ENCODE assay signal across 18 cellular contexts in genomic region chr12:19792028-19792427, GRCh38.
DNase-seq lines count a peak whose midpoint lies in the region; ATAC-seq lines count a peak whose summit lies in the region.
"Had no signal": no experiment of that assay in that cellular context is flagged by ENCODE, and none has a peak within 500 bp of the region (broad histone marks: within the 10 kb centered on the region; RNA-seq: fewer than 3 reads in every experiment).

No MANE protein-coding gene starts in this region.

- H3K9ac ChIP-seq in BLaER1 = no peak overlapping the region
- H3K9ac ChIP-seq: SK-N-SH had no signal

- peaks cover 6% of the 10 kb centered on the region; the same call in 1 of the 2 replicates for H3K4me1 ChIP-seq in BLaER1
- peaks cover 3% of the 10 kb centered on the region for H3K4me1 ChIP-seq in CD4-positive, CD25-positive, alpha-beta regulatory T cell (ENCODE audit: control insufficient read depth, insufficient read depth, low read length, poor library complexity, severe bottlenecking)
- H3K4me1 ChIP-seq: gastroesophageal sphincter, lower lobe of right lung, testis had no signal

- H4K20me1 ChIP-seq in BLaER1 = no peaks in the 10 kb centered on the region

- H3K4me3 ChIP-seq in BLaER1 = no peak overlapping the region
- peak overlapping the region; percentile 45 for H3K4me3 ChIP-seq in CD4-positive, CD25-positive, alpha-beta regulatory T cell (ENCODE audit: low read depth, low read length)
- H3K4me3 ChIP-seq: gastroesophageal sphincter, lower lobe of right lung, mucosa of descending colon, testis had no signal

- no peaks in the 10 kb centered on the region for H3K36me3 Mint-ChIP-seq in CD4-positive, CD25-positive, alpha-beta regulatory T cell
- H3K36me3 Mint-ChIP-seq: WTC11 had no signal

- H3K9me3 Mint-ChIP-seq in CD4-positive, CD25-positive, alpha-beta regulatory T cell = peaks cover 0 to 9% (median 1%) of the 10 kb centered on the region in 7 donors
- H3K9me3 Mint-ChIP-seq: WTC11 had no signal

- peak in 2 of 3 donors; percentile 28 to 29 for DNase-seq in CD4-positive, CD25-positive, alpha-beta regulatory T cell
- DNase-seq in MV-4-11 (lab: John Stamatoyannopoulos, UW) (peak; percentile 43), mucosa of gallbladder (ENCODE audit: low spot score) (no peak), NCI-H526 (lab: John Stamatoyannopoulos, UW) (no peak)
- peak; percentile 26 for DNase-seq in central memory CD4-positive, alpha-beta T cell
- DNase-seq: activated CD8-positive, alpha-beta memory T cell treated with anti-CD3 and anti-CD28 coated beads for 24 hours; brain microvascular endothelial cell; hypothalamus; lower lobe of right lung; mucosa of descending colon; NCI-H446 treated with DMSO at 0.1 percent for 48 hours; SK-N-SH; testis had no signal

- H3K36me3 ChIP-seq in BLaER1 = no peaks in the 10 kb centered on the region
- no peaks in the 10 kb centered on the region for H3K36me3 ChIP-seq in CD4-positive, CD25-positive, alpha-beta regulatory T cell (ENCODE audit: control insufficient read depth, insufficient read depth, low read length)
- H3K36me3 ChIP-seq: brain microvascular endothelial cell, gastroesophageal sphincter, lower lobe of right lung had no signal

- H3K4me1 Mint-ChIP-seq in CD4-positive, CD25-positive, alpha-beta regulatory T cell = peaks cover 6 to 19% (median 15%) of the 10 kb centered on the region in 4 donors
- H3K4me1 Mint-ChIP-seq: WTC11 had no signal

- peak overlapping the region; percentile 26; the same call in 1 of the 2 replicates for H3K4me2 ChIP-seq in BLaER1
- H3K4me2 ChIP-seq: SK-N-SH had no signal

- H3K27ac Mint-ChIP-seq in CD4-positive, CD25-positive, alpha-beta regulatory T cell = no peak overlapping the region
- H3K27ac Mint-ChIP-seq: WTC11 had no signal

- peak overlapping the region; percentile 12 to 78 (median 70) for H3K4me3 Mint-ChIP-seq in CD4-positive, CD25-positive, alpha-beta regulatory T cell
- H3K4me3 Mint-ChIP-seq: WTC11 had no signal

- no peak for ATAC-seq in CD4-positive, CD25-positive, alpha-beta regulatory T cell (ENCODE audit: low read depth in 2 of 2)
- ATAC-seq in GM21423 (IDR thresholded peaks at IDR 0.05; ENCODE audit: unreplicated experiment) = no peak
- ATAC-seq: gastroesophageal sphincter, lower lobe of right lung, mucosa of descending colon, WTC11 had no signal

- H3K27me3 Mint-ChIP-seq in CD4-positive, CD25-positive, alpha-beta regulatory T cell = peaks cover 4% of the 10 kb centered on the region

- no peaks in the 10 kb centered on the region for H3K27me3 ChIP-seq in BLaER1
- H3K27me3 ChIP-seq in CD4-positive, CD25-positive, alpha-beta regulatory T cell (ENCODE audit: control insufficient read depth, insufficient read depth, low read length) = no peaks in the 10 kb centered on the region
- H3K27me3 ChIP-seq: brain microvascular endothelial cell, gastroesophageal sphincter, testis had no signal

- no peak overlapping the region for H3K27ac ChIP-seq in BLaER1
- no peak overlapping the region for H3K27ac ChIP-seq in CD4-positive, CD25-positive, alpha-beta regulatory T cell (ENCODE audit: insufficient read depth, low read length, poor library complexity, severe bottlenecking)
- H3K27ac ChIP-seq: brain microvascular endothelial cell, gastroesophageal sphincter, lower lobe of right lung, RWPE1, testis had no signal

- H3K9me3 ChIP-seq in BLaER1 = no peaks in the 10 kb centered on the region
- H3K9me3 ChIP-seq in CD4-positive, CD25-positive, alpha-beta regulatory T cell (ENCODE audit: control insufficient read depth in 2 of 2, low read length in 2 of 2) = no peaks in the 10 kb centered on the region
- H3K9me3 ChIP-seq: gastroesophageal sphincter, lower lobe of right lung, mucosa of descending colon, SK-N-SH, testis had no signal

Comparison
In these comparisons a context has a peak if more than half of its experiments do, and no peak if none do; other contexts are left out.
1. DNase-seq: peak in CD4-positive, CD25-positive, alpha-beta regulatory T cell (2 of 3), MV-4-11 (single experiment) and central memory CD4-positive, alpha-beta T cell (single experiment); none in mucosa of gallbladder (single experiment) and NCI-H526 (0 of 2).